1 cellular context compared by ENCODE assay signal in genomic region chr22:29716814-29717213, GRCh38.
TF ChIP-seq lines count a peak whose summit lies in the region.

No MANE protein-coding gene starts in this region.

TF ChIP-seq in WTC11, 78 proteins besides CTCF, POLR2A, EP300 and RAD21 (continued from another document):
- TF ChIP-seq FOXP4 (CRISPR knock-in tag; IDR thresholded peaks at IDR 0.05): peak; percentile 84; the same call in 1 of the 2 replicates
- TF ChIP-seq E2F4 (CRISPR knock-in tag; IDR thresholded peaks at IDR 0.05; ENCODE audit: borderline replicate concordance, low read depth): 0 out of 2 replicates have a peak, but pooled peaks have one; percentile 20
- TF ChIP-seq JAZF1 (CRISPR knock-in tag; IDR thresholded peaks at IDR 0.05): no peak
- peak; percentile 67; the same call in 1 of the 2 replicates for TF ChIP-seq ZBTB21 (CRISPR knock-in tag; IDR thresholded peaks at IDR 0.05; ENCODE audit: borderline replicate concordance)
- TF ChIP-seq FOXP1 (CRISPR knock-in tag; IDR thresholded peaks at IDR 0.05; ENCODE audit: borderline replicate concordance): peak; percentile 84
- peak; percentile 55 for TF ChIP-seq SP1 (CRISPR knock-in tag; conservative IDR thresholded peaks at IDR 0.05)
